16 cellular contexts compared by ENCODE assay signal in genomic region chr10:80589726-80590373, GRCh38. TPM values are rescaled to one million over a fixed set of nuclear protein-coding genes. Genes with fewer than 3 reads are reported as not detected.
DNase-seq lines count a peak whose midpoint lies in the region; ATAC-seq and TF ChIP-seq lines count a peak whose summit lies in the region.
"Had no signal": no experiment of that assay in that cellular context is flagged by ENCODE, and none has a peak within 500 bp of the region (broad histone marks: within the 10 kb centered on the region; RNA-seq: fewer than 3 reads in every experiment).

No MANE protein-coding gene starts in this region.

- 89% methylated on average over 5 of the region's 5 CpGs for WGBS in smooth muscle cell (ENCODE audit: low lambda C conversion rate)
- WGBS in trophoblast cell (ENCODE audit: extremely low coverage, insufficient coverage, insufficient read length) = no CpG with 5 or more reads among the region's 5 CpGs

- H3K18ac ChIP-seq in trophoblast cell (ENCODE audit: low read length) = no peak overlapping the region

- no peak overlapping the region for H2BK120ac ChIP-seq in trophoblast cell (ENCODE audit: insufficient read depth, low read length, poor library complexity)

- H2AFZ ChIP-seq in OCI-LY3 (ENCODE audit: low read depth, low read length) (0 out of 2 replicates have a peak overlapping the region, but pooled peaks have one; percentile 61), smooth muscle cell (ENCODE audit: low read depth) (no peak overlapping the region), trophoblast cell (ENCODE audit: insufficient read depth, low read length, poor library complexity) (no peak overlapping the region)
- H2AFZ ChIP-seq: hepatocyte had no signal

- no peak overlapping the region for H3K9ac ChIP-seq in OCI-LY3 (ENCODE audit: low read length)
- no peak overlapping the region for H3K9ac ChIP-seq in smooth muscle cell (ENCODE audit: low read depth)
- H3K9ac ChIP-seq in trophoblast cell (ENCODE audit: low read length) = no peak overlapping the region

- H3K4me2 ChIP-seq in OCI-LY3 (ENCODE audit: low read length) = peak overlapping the region; percentile 47
- H3K4me2 ChIP-seq in smooth muscle cell = no peak overlapping the region
- no peak overlapping the region for H3K4me2 ChIP-seq in trophoblast cell (ENCODE audit: low read length)
- H3K4me2 ChIP-seq: hepatocyte had no signal

- ATAC-seq in GM18505 (IDR thresholded peaks at IDR 0.05; ENCODE audit: unreplicated experiment) = peak; percentile 87
- peak; percentile 93 for ATAC-seq in GM21360 (IDR thresholded peaks at IDR 0.05; ENCODE audit: unreplicated experiment)
- ATAC-seq in HG02970 (IDR thresholded peaks at IDR 0.05; ENCODE audit: low FRiP score, unreplicated experiment) = peak; percentile 84
- ATAC-seq: right lobe of liver had no signal

- H3K9me3 ChIP-seq in OCI-LY3 (ENCODE audit: insufficient read depth, low read length) (peaks cover 4% of the 10 kb centered on the region; the same call in 1 of the 2 replicates), smooth muscle cell (replicated peaks; ENCODE audit: low read depth) (no peaks in the 10 kb centered on the region), trophoblast cell (ENCODE audit: insufficient read depth, low read depth, low read length) (peaks cover 4% of the 10 kb centered on the region)
- H3K9me3 ChIP-seq: right lobe of liver had no signal

- H3K79me2 ChIP-seq in OCI-LY3 (ENCODE audit: low read length) (no peaks in the 10 kb centered on the region), smooth muscle cell (ENCODE audit: low read depth) (no peaks in the 10 kb centered on the region), trophoblast cell (ENCODE audit: control insufficient read depth, insufficient read depth, low read length, poor library complexity) (no peaks in the 10 kb centered on the region)
- H3K79me2 ChIP-seq: hepatocyte had no signal

- H3K36me3 ChIP-seq in OCI-LY3 (replicated peaks; ENCODE audit: low read depth, low read length) = no peaks in the 10 kb centered on the region
- H3K36me3 ChIP-seq in smooth muscle cell (ENCODE audit: low read depth) = no peaks in the 10 kb centered on the region
- no peaks in the 10 kb centered on the region for H3K36me3 ChIP-seq in trophoblast cell (ENCODE audit: control insufficient read depth in 1 of 2, insufficient read depth in 2 of 2, low read length in 2 of 2)
- H3K36me3 ChIP-seq: right lobe of liver had no signal

- DNase-seq in foreskin fibroblast = no peak
- no peak for DNase-seq in NCI-H524 (lab: John Stamatoyannopoulos, UW)
- no peak for DNase-seq in smooth muscle cell (lab: John Stamatoyannopoulos, UW; ENCODE audit: unreplicated experiment)
- DNase-seq in trophoblast cell = no peak
- DNase-seq: activated CD4-positive, alpha-beta T cell treated with anti-CD3 and anti-CD28 coated beads, Interleukin-2, amount 10 ng/mL, durations not matched to agents 7 days and 5 days; effector memory CD4-positive, alpha-beta T cell; midbrain; NCI-H2081 treated with DMSO at 0.1 percent for 48 hours; SHP77 treated with DMSO at 0.1 percent for 48 hours had no signal

- H4K8ac ChIP-seq in trophoblast cell (ENCODE audit: low read depth, low read length) = no peak overlapping the region

- H3K23ac ChIP-seq in trophoblast cell (ENCODE audit: low read length) = no peak overlapping the region

- H3K27ac ChIP-seq in OCI-LY3 (ENCODE audit: low read length) (no peak overlapping the region; the same call in 1 of the 2 replicates), smooth muscle cell (ENCODE audit: low read depth) (no peak overlapping the region), trophoblast cell (ENCODE audit: low read depth, low read length) (no peak overlapping the region)
- H3K27ac ChIP-seq: hepatocyte, right lobe of liver had no signal

- no peak overlapping the region for H4K12ac ChIP-seq in trophoblast cell (ENCODE audit: low read depth, low read length)

- H3K4ac ChIP-seq in trophoblast cell (ENCODE audit: low read depth, low read length) = no peak overlapping the region

- H3K27me3 ChIP-seq in OCI-LY3 (ENCODE audit: low read depth, low read length) = 0 out of 2 replicates have a peak, but pooled peaks cover under 1% of the 10 kb centered on the region
- H3K27me3 ChIP-seq in smooth muscle cell (ENCODE audit: low read depth) = no peaks in the 10 kb centered on the region
- no peaks in the 10 kb centered on the region for H3K27me3 ChIP-seq in trophoblast cell (ENCODE audit: insufficient read depth, low read length)
- H3K27me3 ChIP-seq: hepatocyte, right lobe of liver had no signal

- no peak overlapping the region for H2BK5ac ChIP-seq in trophoblast cell (ENCODE audit: low read depth, low read length, poor library complexity)

- H4K20me1 ChIP-seq in OCI-LY3 (ENCODE audit: insufficient read depth, low read length) (no peaks in the 10 kb centered on the region), smooth muscle cell (ENCODE audit: low read depth) (no peaks in the 10 kb centered on the region)

- H3K4me3 ChIP-seq in OCI-LY3 (ENCODE audit: low read length) (peak overlapping the region; percentile 34), foreskin fibroblast (ENCODE audit: low read depth in 1 of 2, low read length in 2 of 2) (no peak overlapping the region), smooth muscle cell (no peak overlapping the region), trophoblast cell (ENCODE audit: low read depth, low read length) (no peak overlapping the region)
- H3K4me3 ChIP-seq: hepatocyte, right lobe of liver had no signal

- H2AK5ac ChIP-seq in trophoblast cell (ENCODE audit: low read length) = no peak overlapping the region

- no peak overlapping the region for H3K14ac ChIP-seq in trophoblast cell (ENCODE audit: low read length)

- TF ChIP-seq CTCF in OCI-LY3 (IDR thresholded peaks at IDR 0.05; ENCODE audit: low read depth, low read length) (no peak), foreskin fibroblast (IDR thresholded peaks at IDR 0.05; ENCODE audit: low read depth, low read length) (no peak), smooth muscle cell (IDR thresholded peaks at IDR 0.05; ENCODE audit: borderline replicate concordance, insufficient read depth, poor library complexity, severe bottlenecking) (no peak)

- no peak for TF ChIP-seq POLR2A in GM18505 (IDR thresholded peaks at IDR 0.05; ENCODE audit: borderline replicate concordance, extremely low read depth, insufficient read depth, insufficient read length)

- H3K4me1 ChIP-seq in OCI-LY3 (ENCODE audit: low read length) (peaks cover 16% of the 10 kb centered on the region), smooth muscle cell (ENCODE audit: low read depth) (no peaks in the 10 kb centered on the region), trophoblast cell (ENCODE audit: control insufficient read depth in 1 of 2, insufficient read depth in 2 of 2, low read length in 2 of 2) (no peaks in the 10 kb centered on the region)
- H3K4me1 ChIP-seq: right lobe of liver had no signal

- H3F3A ChIP-seq in smooth muscle cell (ENCODE audit: low read depth) = no peaks in the 10 kb centered on the region

- no peaks in the 10 kb centered on the region for H3K79me1 ChIP-seq in trophoblast cell (ENCODE audit: low read length)

- H4K91ac ChIP-seq in trophoblast cell (ENCODE audit: low read depth, low read length) = no peak overlapping the region

- no peak overlapping the region for H2BK12ac ChIP-seq in trophoblast cell (ENCODE audit: low read length)

RNA-seq across cellular contexts. Expression of gene SH2D4B, which starts 52.1 kb away (rescaled TPM):
- 0.13 and 0.40 TPM in 2 replicates for total RNA-seq in smooth muscle cell
- not detected in 2 replicates for polyA plus RNA-seq in smooth muscle cell
- polyA plus RNA-seq in trophoblast cell (2013) = 0.10 and 0.19 TPM in 2 replicates
- total RNA-seq: hepatocyte, right lobe of liver had no signal
- polyA plus RNA-seq: BJ, hepatocyte had no signal
